ENCODE assay signal across 1 cellular context in the genomic region with DNA sequence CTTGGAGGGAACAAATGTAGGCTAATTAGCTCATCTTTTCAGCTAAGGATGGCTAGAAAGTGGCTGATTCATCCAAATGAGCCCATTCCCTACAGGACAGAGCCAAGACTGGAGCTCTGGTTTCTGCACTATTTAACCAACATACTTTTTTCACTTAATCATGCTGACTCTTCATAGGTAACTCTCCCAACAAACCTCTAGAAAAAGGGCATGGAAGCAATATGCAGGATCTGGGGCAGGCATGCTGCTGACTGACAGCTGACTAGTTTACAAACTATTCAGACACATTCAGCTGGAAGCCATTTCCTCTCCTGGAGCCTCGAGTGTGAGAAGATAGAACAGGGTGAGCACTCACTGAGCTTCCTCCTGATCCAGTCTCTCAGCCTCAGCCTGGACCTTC.
TF ChIP-seq lines count a peak whose summit lies in the region.

No MANE protein-coding gene starts in this region.

TF ChIP-seq in IMR-90, 13 proteins besides CTCF, POLR2A, EP300 and RAD21 (continued from another document):
- TF ChIP-seq NFE2L2 (IDR thresholded peaks at IDR 0.05; ENCODE audit: low read depth, low read length), result no peak
- TF ChIP-seq CEBPB (IDR thresholded peaks at IDR 0.05; ENCODE audit: low read depth, low read length), result no peak
- no peak for TF ChIP-seq FOS (IDR thresholded peaks at IDR 0.05; ENCODE audit: low read depth, low read length)
- TF ChIP-seq MAZ (IDR thresholded peaks at IDR 0.05; ENCODE audit: borderline replicate concordance, low read depth, low read length), result no peak
- TF ChIP-seq SMC3 (IDR thresholded peaks at IDR 0.05; ENCODE audit: low read depth, low read length), result no peak
- TF ChIP-seq MAFK (IDR thresholded peaks at IDR 0.05; ENCODE audit: low read depth, low read length), result no peak
- TF ChIP-seq RFX5 (IDR thresholded peaks at IDR 0.05; ENCODE audit: low read depth, low read length), result no peak
- no peak for TF ChIP-seq ELK1 (IDR thresholded peaks at IDR 0.05; ENCODE audit: borderline replicate concordance, low read depth, low read length)
- no peak for TF ChIP-seq MXI1 (IDR thresholded peaks at IDR 0.05; ENCODE audit: borderline replicate concordance, low read depth, low read length)
- TF ChIP-seq, protein P1, sequence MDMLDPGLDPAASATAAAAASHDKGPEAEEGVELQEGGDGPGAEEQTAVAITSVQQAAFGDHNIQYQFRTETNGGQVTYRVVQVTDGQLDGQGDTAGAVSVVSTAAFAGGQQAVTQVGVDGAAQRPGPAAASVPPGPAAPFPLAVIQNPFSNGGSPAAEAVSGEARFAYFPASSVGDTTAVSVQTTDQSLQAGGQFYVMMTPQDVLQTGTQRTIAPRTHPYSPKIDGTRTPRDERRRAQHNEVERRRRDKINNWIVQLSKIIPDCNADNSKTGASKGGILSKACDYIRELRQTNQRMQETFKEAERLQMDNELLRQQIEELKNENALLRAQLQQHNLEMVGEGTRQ (IDR thresholded peaks at IDR 0.05; ENCODE audit: low read depth, low read length), result no peak
- TF ChIP-seq BHLHE40 (IDR thresholded peaks at IDR 0.05; ENCODE audit: low read depth, low read length), result no peak
